In genomic region chr5:134561871-134562296, GRCh38 we compare ENCODE assay signal across 8 cellular contexts. TPM values are rescaled to one million over a fixed set of nuclear protein-coding genes. Genes with fewer than 3 reads are reported as not detected.
DNase-seq lines count a peak whose midpoint lies in the region; ATAC-seq, FAIRE-seq and TF ChIP-seq lines count a peak whose summit lies in the region.

No MANE protein-coding gene starts in this region.

- no peak for TF ChIP-seq EP300 in GM12878 (IDR thresholded peaks at IDR 0.05; ENCODE audit: borderline replicate concordance in 1 of 2, control insufficient read depth in 1 of 2, low read depth in 2 of 2, low read length in 2 of 2)

- no peaks in the 10 kb centered on the region for H3K27me3 ChIP-seq in CD8-positive, alpha-beta T cell (ENCODE audit: insufficient read depth, low read length)
- H3K27me3 ChIP-seq in GM12878 (replicated peaks in 1 of 2; ENCODE audit: control insufficient read depth in 2 of 2, insufficient read depth in 2 of 2, low read length in 1 of 2): no peaks in the 10 kb centered on the region
- no peaks in the 10 kb centered on the region for H3K27me3 ChIP-seq in lower lobe of right lung (ENCODE audit: low read depth)

- BruUV-seq in GM12878 (replicated peaks; lab: Mats Ljungman, UMichigan): no TSS peak

- ATAC-seq in CD8-positive, alpha-beta T cell: no peak
- 0 out of 3 replicates have a peak, but pooled peaks have one; percentile 41 for ATAC-seq in GM12878
- peak; percentile 38 to 47 for ATAC-seq in lower lobe of right lung
- ATAC-seq in GM21825 (IDR thresholded peaks at IDR 0.05; ENCODE audit: unreplicated experiment): no peak
- no peak for ATAC-seq in omental fat pad (ENCODE audit: low FRiP score)

- peaks cover 11% of the 10 kb centered on the region for H3K4me1 Mint-ChIP-seq in CD8-positive, alpha-beta T cell (ENCODE audit: low read depth)

- TF ChIP-seq POLR2A in GM12878 (IDR thresholded peaks at IDR 0.05; ENCODE audit: low read depth, low read length): no peak

- TF ChIP-seq RAD21 in GM12878 (IDR thresholded peaks at IDR 0.05; ENCODE audit: insufficient read depth, low read depth, low read length): no peak

- RAD21 ChIA-PET in GM12878 (lab: Charles Lee; ENCODE audit: unreplicated experiment): no interaction called here

- WGBS in GM12878 (ENCODE audit: insufficient coverage, insufficient replicate concordance, low lambda C conversion rate, missing lambda C conversion rate): 77% methylated on average over 9 of the region's 9 CpGs

- H4K20me1 ChIP-seq in GM12878 (ENCODE audit: control insufficient read depth, insufficient read depth): no peaks in the 10 kb centered on the region

- peaks cover 7% of the 10 kb centered on the region for H3K79me2 ChIP-seq in GM12878 (ENCODE audit: control insufficient read depth, insufficient read depth, low read length)

- POLR2A ChIA-PET in CD8-positive, alpha-beta T cell (lab: Charles Lee): no interaction called here
- POLR2A ChIA-PET in HEK293T (lab: Yijun Ruan, JAX) (no interaction called here), GM12878 (lab: Charles Lee) (no interaction called here)

- H3K9me3 Mint-ChIP-seq in CD8-positive, alpha-beta T cell: no peaks in the 10 kb centered on the region

- H3K4me3 Mint-ChIP-seq in CD8-positive, alpha-beta T cell: no peak overlapping the region

- no peak for DNase-seq in CD8-positive, alpha-beta T cell
- peak; percentile 56 for DNase-seq in HEK293T (ENCODE audit: extremely low spot score)
- no peak for DNase-seq in GM12878 (ENCODE audit: low read depth, low spot score)
- no peak for DNase-seq in lower lobe of right lung
- DNase-seq in omental fat pad (ENCODE audit: low spot score): no peak
- DNase-seq in KG1 (lab: John Stamatoyannopoulos, UW): no peak
- DNase-seq in SIG-M5 treated with dmso at 0.1 percent for 504 hours (lab: John Stamatoyannopoulos, UW; ENCODE audit: unreplicated experiment): no peak

- intact Hi-C loops in CD8-positive, alpha-beta T cell (cut with DNase I, micrococcal nuclease): no loop called here
- intact Hi-C loops in GM12878 (cut with micrococcal nuclease; ENCODE audit: unreplicated experiment): no loop called here
- intact Hi-C loops in lower lobe of right lung (cut with DNase I): no loop called here

- SMC1A ChIA-PET in GM12878 (lab: Charles Lee; ENCODE audit: uncharacterized antibody, unreplicated experiment): no interaction called here

- no peak overlapping the region for H3K4me2 ChIP-seq in GM12878 (ENCODE audit: control insufficient read depth, insufficient read depth)

- H3K36me3 Mint-ChIP-seq in CD8-positive, alpha-beta T cell: peaks cover 83% of the 10 kb centered on the region

- peak overlapping the region; percentile 41 for H3K27ac Mint-ChIP-seq in CD8-positive, alpha-beta T cell

- H3K9ac ChIP-seq in GM12878 (ENCODE audit: control insufficient read depth, insufficient read depth, low read length): no peak overlapping the region

- H3K27me3 Mint-ChIP-seq in CD8-positive, alpha-beta T cell (ENCODE audit: low read depth): no peaks in the 10 kb centered on the region

- H2AFZ ChIP-seq in GM12878 (ENCODE audit: control insufficient read depth, low read depth, low read length): no peak overlapping the region

- no peak overlapping the region for H3K27ac ChIP-seq in CD8-positive, alpha-beta T cell (ENCODE audit: low read depth, low read length)
- H3K27ac ChIP-seq in GM12878 (ENCODE audit: control insufficient read depth, insufficient read depth): no peak overlapping the region
- peak overlapping the region; percentile 41 for H3K27ac ChIP-seq in lower lobe of right lung

- H3K9me3 ChIP-seq in CD8-positive, alpha-beta T cell (ENCODE audit: low read length): no peaks in the 10 kb centered on the region
- H3K9me3 ChIP-seq in GM12878 (replicated peaks; ENCODE audit: control insufficient read depth, insufficient read depth, low read length) (no peaks in the 10 kb centered on the region), lower lobe of right lung (no peaks in the 10 kb centered on the region)

- in situ Hi-C loops in GM12878 (cut with MboI): no loop called here

- CTCF ChIA-PET in CD8-positive, alpha-beta T cell (lab: Charles Lee): interaction anchor here (1.1 to 2.3 kb wide), 2 partner anchors 15 to 34 kb away, joined by 5 to 6 read pairs; no protein-coding TSS in a partner anchor
- CTCF ChIA-PET in HEK293T (lab: Yijun Ruan, JAX) (interaction anchor here (1.2 kb wide), 1 partner anchor 25 kb away, joined by 3 read pairs; no protein-coding TSS in a partner anchor), GM12878 (lab: Yijun Ruan, JAX) (interaction anchor here (0.5 to 0.6 kb wide), 2 partner anchors 70 to 200 kb away, joined by 3 read pairs; no protein-coding TSS in a partner anchor)

- no peak for FAIRE-seq in GM12878 (lab: Jason Lieb, UNC)

- no peak overlapping the region for H3K4me3 ChIP-seq in CD8-positive, alpha-beta T cell (ENCODE audit: low read depth, low read length)
- no peak overlapping the region for H3K4me3 ChIP-seq in GM12878
- no peak overlapping the region for H3K4me3 ChIP-seq in lower lobe of right lung

- H3K36me3 ChIP-seq in CD8-positive, alpha-beta T cell (ENCODE audit: insufficient read depth, low read length): peaks cover 74% of the 10 kb centered on the region
- H3K36me3 ChIP-seq in GM12878 (ENCODE audit: control insufficient read depth in 2 of 2, insufficient read depth in 2 of 2, low read length in 1 of 2) (peaks cover 44 to 60% of the 10 kb centered on the region in 2 experiments), lower lobe of right lung (peaks cover 86% of the 10 kb centered on the region)

- peaks cover under 1% of the 10 kb centered on the region for H3K4me1 ChIP-seq in CD8-positive, alpha-beta T cell (ENCODE audit: insufficient read depth, low read length)
- H3K4me1 ChIP-seq in GM12878 (ENCODE audit: control insufficient read depth, insufficient read depth, low read length) (peaks cover under 1% of the 10 kb centered on the region), lower lobe of right lung (peaks cover 16% of the 10 kb centered on the region)

- no peak for TF ChIP-seq CTCF in CD8-positive, alpha-beta T cell (IDR thresholded peaks at IDR 0.05)
- TF ChIP-seq CTCF in GM12878 (IDR thresholded peaks at IDR 0.05 in 2 of 3, conservative IDR thresholded peaks at IDR 0.05 in 1 of 3; ENCODE audit: control insufficient read depth in 2 of 3, extremely low read depth in 1 of 3, insufficient read depth in 1 of 3, low read depth in 3 of 3, low read length in 3 of 3) (peak in 2 of 3 experiments; percentile 22 to 39; a peak in 3 of 6 replicates), lower lobe of right lung (IDR thresholded peaks at IDR 0.05) (peak; percentile 44), omental fat pad (IDR thresholded peaks at IDR 0.05) (no peak)

TF ChIP-seq in HEK293T, 16 proteins besides CTCF, POLR2A, EP300 and RAD21 (continues in another document):
- TF ChIP-seq SP1 (IDR thresholded peaks at IDR 0.05) (no peak), TARDBP (IDR thresholded peaks at IDR 0.05) (no peak), FOXA1 (IDR thresholded peaks at IDR 0.05) (no peak), SUZ12 (IDR thresholded peaks at IDR 0.05) (no peak), PKNOX1 (IDR thresholded peaks at IDR 0.05) (no peak), NFRKB (IDR thresholded peaks at IDR 0.05) (no peak), HDGF (IDR thresholded peaks at IDR 0.05; ENCODE audit: borderline replicate concordance) (no peak)

TF ChIP-seq in GM12878, 131 proteins besides CTCF, POLR2A, EP300 and RAD21:
- TF ChIP-seq SMC3 (IDR thresholded peaks at IDR 0.05; ENCODE audit: borderline replicate concordance, low read length) (peak; percentile 13; the same call in 1 of the 2 replicates), HDGF (IDR thresholded peaks at IDR 0.05) (no peak)

RNA-seq across cellular contexts. Expression of gene JADE2, which starts 36.4 kb away (rescaled TPM):
- total RNA-seq in CD8-positive, alpha-beta T cell: 100 to 1,000 TPM; 126 to 133 TPM
- total RNA-seq in GM12878 (2013; cell fraction: nucleolus; rRNA removed): 71.9 and 78.0 TPM in 2 replicates
- 35.9 and 40.0 TPM in 2 replicates for total RNA-seq in GM12878 (2014; rRNA removed)
- total RNA-seq in GM12878 (2014; rRNA removed; fragmentation: Illumina TruSeq; extraction: Trizol): 19.9 and 23.6 TPM in 2 replicates
- 66.1 and 67.0 TPM in 2 replicates for total RNA-seq in GM12878 (2021)
- 9.3 TPM for polyA plus RNA-seq in GM12878 (2011; ENCODE audit: low read depth)
- polyA plus RNA-seq in GM12878 (2011; rRNA removed): 18.7 and 31.5 TPM in 2 replicates
- 32.4 and 44.8 TPM in 2 replicates for polyA plus RNA-seq in GM12878 (2011; cell fraction: cytosol; rRNA removed)
- 47.8 and 58.6 TPM in 2 replicates for polyA plus RNA-seq in GM12878 (2011; cell fraction: nucleus; rRNA removed)
- polyA plus RNA-seq in GM12878 (2012): 22.9 and 26.2 TPM in 2 replicates
- 11.3 and 21.2 TPM in 2 replicates for polyA plus RNA-seq in GM12878 (2014; fragmentation: Illumina TruSeq; extraction: Trizol)
- polyA plus RNA-seq in GM12878 (2014; fragmentation: Nextera tagmentation; extraction: Ambion mirVana): 1 to 10 TPM; 1.5 to 2.3 TPM
- polyA plus RNA-seq in GM12878 (2014; rRNA removed): 35.3 and 46.9 TPM in 2 replicates
- 10 to 100 TPM; 13.1 to 15.6 TPM for polyA plus RNA-seq in GM12878 (2016; fragmentation: Nextera tagmentation; extraction: Ambion mirVana)
- 47.3 and 68.9 TPM in 2 replicates for polyA minus RNA-seq in GM12878 (2011; rRNA and poly(A)+ RNA removed)
- 22.5 and 26.8 TPM in 2 replicates for polyA minus RNA-seq in GM12878 (2011; cell fraction: cytosol; rRNA and poly(A)+ RNA removed)
- polyA minus RNA-seq in GM12878 (2011; cell fraction: nucleus; rRNA and poly(A)+ RNA removed): 21.9 and 35.7 TPM in 2 replicates
- 79.4 TPM for total RNA-seq in lower lobe of right lung
- total RNA-seq in omental fat pad: 10 to 100 TPM; 17.8 to 72.7 (median 33.8) TPM

Comparison
In these comparisons a context has a peak if more than half of its experiments do, and no peak if none do; other contexts are left out.
1. ATAC-seq: peak in GM12878 (single experiment) and lower lobe of right lung (2 of 2); none in CD8-positive, alpha-beta T cell (single experiment), GM21825 (single experiment) and omental fat pad (single experiment).
2. CTCF ChIP-seq: peak in GM12878 (2 of 3) and lower lobe of right lung (single experiment); none in CD8-positive, alpha-beta T cell (single experiment) and omental fat pad (0 of 3).